3 cellular contexts compared by ENCODE assay signal in the genomic region with DNA sequence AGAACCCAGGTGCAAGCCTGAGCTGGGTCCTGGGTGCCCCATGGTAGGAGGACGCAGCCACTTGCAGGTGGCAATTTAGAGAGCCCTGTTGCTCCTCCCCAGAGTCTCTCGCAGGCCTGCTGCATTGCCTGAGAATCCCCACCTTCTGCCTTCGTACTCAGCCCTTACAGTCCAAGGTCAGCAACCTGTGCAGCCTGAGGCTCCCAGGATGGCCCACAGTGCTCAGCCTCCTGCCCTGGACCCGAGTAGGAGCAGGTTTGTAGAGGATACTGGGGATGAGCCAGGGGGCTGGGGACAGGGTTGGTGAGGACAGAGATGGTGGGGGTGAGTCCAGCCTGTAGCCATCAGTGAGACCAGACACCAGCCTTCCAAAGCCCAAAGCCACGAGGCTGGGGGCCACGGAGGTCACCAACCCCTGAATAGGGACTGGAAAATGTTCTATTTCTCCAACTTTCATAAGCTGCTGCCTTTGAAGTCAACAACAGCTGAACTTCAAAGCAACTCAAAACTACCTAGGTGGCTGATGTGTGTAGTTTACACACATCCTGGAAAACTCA.
TF ChIP-seq lines count a peak whose summit lies in the region.

No MANE protein-coding gene starts in this region.

TF ChIP-seq in SK-N-SH, 30 proteins besides CTCF, POLR2A, EP300 and RAD21 (continued from another document):
- TF ChIP-seq RCOR1 (IDR thresholded peaks at IDR 0.05; ENCODE audit: low read length) = no peak
- TF ChIP-seq ELF1 (IDR thresholded peaks at IDR 0.05) = no peak

TF ChIP-seq in SK-N-SH treated with all-trans-retinoic acid at 6 μM for 48 hours, 23 proteins besides CTCF, POLR2A, EP300 and RAD21 (continued from another document):
- TF ChIP-seq, protein P1, sequence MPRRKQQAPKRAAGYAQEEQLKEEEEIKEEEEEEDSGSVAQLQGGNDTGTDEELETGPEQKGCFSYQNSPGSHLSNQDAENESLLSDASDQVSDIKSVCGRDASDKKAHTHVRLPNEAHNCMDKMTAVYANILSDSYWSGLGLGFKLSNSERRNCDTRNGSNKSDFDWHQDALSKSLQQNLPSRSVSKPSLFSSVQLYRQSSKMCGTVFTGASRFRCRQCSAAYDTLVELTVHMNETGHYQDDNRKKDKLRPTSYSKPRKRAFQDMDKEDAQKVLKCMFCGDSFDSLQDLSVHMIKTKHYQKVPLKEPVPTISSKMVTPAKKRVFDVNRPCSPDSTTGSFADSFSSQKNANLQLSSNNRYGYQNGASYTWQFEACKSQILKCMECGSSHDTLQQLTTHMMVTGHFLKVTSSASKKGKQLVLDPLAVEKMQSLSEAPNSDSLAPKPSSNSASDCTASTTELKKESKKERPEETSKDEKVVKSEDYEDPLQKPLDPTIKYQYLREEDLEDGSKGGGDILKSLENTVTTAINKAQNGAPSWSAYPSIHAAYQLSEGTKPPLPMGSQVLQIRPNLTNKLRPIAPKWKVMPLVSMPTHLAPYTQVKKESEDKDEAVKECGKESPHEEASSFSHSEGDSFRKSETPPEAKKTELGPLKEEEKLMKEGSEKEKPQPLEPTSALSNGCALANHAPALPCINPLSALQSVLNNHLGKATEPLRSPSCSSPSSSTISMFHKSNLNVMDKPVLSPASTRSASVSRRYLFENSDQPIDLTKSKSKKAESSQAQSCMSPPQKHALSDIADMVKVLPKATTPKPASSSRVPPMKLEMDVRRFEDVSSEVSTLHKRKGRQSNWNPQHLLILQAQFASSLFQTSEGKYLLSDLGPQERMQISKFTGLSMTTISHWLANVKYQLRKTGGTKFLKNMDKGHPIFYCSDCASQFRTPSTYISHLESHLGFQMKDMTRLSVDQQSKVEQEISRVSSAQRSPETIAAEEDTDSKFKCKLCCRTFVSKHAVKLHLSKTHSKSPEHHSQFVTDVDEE (CRISPR knock-in tag; IDR thresholded peaks at IDR 0.05) = no peak
- no peak for TF ChIP-seq ZNF8 (CRISPR knock-in tag; IDR thresholded peaks at IDR 0.05)
- no peak for TF ChIP-seq CSDC2 (CRISPR knock-in tag; IDR thresholded peaks at IDR 0.05)
- TF ChIP-seq, protein P2, sequence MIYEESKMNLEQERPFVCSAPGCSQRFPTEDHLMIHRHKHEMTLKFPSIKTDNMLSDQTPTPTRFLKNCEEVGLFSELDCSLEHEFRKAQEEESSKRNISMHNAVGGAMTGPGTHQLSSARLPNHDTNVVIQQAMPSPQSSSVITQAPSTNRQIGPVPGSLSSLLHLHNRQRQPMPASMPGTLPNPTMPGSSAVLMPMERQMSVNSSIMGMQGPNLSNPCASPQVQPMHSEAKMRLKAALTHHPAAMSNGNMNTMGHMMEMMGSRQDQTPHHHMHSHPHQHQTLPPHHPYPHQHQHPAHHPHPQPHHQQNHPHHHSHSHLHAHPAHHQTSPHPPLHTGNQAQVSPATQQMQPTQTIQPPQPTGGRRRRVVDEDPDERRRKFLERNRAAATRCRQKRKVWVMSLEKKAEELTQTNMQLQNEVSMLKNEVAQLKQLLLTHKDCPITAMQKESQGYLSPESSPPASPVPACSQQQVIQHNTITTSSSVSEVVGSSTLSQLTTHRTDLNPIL (CRISPR knock-in tag; IDR thresholded peaks at IDR 0.05; ENCODE audit: low read depth) = no peak
- TF ChIP-seq PPARA (CRISPR knock-in tag; IDR thresholded peaks at IDR 0.05; ENCODE audit: borderline replicate concordance) = no peak

TF ChIP-seq in HepG2, 621 proteins besides CTCF, POLR2A, EP300 and RAD21 (continued from another document and continues in another):
- TF ChIP-seq, protein P3, sequence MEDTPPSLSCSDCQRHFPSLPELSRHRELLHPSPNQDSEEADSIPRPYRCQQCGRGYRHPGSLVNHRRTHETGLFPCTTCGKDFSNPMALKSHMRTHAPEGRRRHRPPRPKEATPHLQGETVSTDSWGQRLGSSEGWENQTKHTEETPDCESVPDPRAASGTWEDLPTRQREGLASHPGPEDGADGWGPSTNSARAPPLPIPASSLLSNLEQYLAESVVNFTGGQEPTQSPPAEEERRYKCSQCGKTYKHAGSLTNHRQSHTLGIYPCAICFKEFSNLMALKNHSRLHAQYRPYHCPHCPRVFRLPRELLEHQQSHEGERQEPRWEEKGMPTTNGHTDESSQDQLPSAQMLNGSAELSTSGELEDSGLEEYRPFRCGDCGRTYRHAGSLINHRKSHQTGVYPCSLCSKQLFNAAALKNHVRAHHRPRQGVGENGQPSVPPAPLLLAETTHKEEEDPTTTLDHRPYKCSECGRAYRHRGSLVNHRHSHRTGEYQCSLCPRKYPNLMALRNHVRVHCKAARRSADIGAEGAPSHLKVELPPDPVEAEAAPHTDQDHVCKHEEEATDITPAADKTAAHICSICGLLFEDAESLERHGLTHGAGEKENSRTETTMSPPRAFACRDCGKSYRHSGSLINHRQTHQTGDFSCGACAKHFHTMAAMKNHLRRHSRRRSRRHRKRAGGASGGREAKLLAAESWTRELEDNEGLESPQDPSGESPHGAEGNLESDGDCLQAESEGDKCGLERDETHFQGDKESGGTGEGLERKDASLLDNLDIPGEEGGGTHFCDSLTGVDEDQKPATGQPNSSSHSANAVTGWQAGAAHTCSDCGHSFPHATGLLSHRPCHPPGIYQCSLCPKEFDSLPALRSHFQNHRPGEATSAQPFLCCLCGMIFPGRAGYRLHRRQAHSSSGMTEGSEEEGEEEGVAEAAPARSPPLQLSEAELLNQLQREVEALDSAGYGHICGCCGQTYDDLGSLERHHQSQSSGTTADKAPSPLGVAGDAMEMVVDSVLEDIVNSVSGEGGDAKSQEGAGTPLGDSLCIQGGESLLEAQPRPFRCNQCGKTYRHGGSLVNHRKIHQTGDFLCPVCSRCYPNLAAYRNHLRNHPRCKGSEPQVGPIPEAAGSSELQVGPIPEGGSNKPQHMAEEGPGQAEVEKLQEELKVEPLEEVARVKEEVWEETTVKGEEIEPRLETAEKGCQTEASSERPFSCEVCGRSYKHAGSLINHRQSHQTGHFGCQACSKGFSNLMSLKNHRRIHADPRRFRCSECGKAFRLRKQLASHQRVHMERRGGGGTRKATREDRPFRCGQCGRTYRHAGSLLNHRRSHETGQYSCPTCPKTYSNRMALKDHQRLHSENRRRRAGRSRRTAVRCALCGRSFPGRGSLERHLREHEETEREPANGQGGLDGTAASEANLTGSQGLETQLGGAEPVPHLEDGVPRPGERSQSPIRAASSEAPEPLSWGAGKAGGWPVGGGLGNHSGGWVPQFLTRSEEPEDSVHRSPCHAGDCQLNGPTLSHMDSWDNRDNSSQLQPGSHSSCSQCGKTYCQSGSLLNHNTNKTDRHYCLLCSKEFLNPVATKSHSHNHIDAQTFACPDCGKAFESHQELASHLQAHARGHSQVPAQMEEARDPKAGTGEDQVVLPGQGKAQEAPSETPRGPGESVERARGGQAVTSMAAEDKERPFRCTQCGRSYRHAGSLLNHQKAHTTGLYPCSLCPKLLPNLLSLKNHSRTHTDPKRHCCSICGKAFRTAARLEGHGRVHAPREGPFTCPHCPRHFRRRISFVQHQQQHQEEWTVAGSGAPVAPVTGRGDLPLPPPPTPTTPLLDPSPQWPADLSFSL (CRISPR knock-in tag; IDR thresholded peaks at IDR 0.05) = peak; percentile 48; the same call in 1 of the 2 replicates
- no peak for TF ChIP-seq LCORL (IDR thresholded peaks at IDR 0.05)
- 0 out of 2 replicates have a peak, but pooled peaks have one; percentile 76 for TF ChIP-seq LCORL (CRISPR knock-in tag; IDR thresholded peaks at IDR 0.05)
- TF ChIP-seq, protein P4, sequence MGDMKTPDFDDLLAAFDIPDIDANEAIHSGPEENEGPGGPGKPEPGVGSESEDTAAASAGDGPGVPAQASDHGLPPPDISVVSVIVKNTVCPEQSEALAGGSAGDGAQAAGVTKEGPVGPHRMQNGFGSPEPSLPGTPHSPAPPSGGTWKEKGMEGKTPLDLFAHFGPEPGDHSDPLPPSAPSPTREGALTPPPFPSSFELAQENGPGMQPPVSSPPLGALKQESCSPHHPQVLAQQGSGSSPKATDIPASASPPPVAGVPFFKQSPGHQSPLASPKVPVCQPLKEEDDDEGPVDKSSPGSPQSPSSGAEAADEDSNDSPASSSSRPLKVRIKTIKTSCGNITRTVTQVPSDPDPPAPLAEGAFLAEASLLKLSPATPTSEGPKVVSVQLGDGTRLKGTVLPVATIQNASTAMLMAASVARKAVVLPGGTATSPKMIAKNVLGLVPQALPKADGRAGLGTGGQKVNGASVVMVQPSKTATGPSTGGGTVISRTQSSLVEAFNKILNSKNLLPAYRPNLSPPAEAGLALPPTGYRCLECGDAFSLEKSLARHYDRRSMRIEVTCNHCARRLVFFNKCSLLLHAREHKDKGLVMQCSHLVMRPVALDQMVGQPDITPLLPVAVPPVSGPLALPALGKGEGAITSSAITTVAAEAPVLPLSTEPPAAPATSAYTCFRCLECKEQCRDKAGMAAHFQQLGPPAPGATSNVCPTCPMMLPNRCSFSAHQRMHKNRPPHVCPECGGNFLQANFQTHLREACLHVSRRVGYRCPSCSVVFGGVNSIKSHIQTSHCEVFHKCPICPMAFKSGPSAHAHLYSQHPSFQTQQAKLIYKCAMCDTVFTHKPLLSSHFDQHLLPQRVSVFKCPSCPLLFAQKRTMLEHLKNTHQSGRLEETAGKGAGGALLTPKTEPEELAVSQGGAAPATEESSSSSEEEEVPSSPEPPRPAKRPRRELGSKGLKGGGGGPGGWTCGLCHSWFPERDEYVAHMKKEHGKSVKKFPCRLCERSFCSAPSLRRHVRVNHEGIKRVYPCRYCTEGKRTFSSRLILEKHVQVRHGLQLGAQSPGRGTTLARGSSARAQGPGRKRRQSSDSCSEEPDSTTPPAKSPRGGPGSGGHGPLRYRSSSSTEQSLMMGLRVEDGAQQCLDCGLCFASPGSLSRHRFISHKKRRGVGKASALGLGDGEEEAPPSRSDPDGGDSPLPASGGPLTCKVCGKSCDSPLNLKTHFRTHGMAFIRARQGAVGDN (CRISPR knock-in tag; IDR thresholded peaks at IDR 0.05) = peak; percentile 66
- TF ChIP-seq, protein P5, sequence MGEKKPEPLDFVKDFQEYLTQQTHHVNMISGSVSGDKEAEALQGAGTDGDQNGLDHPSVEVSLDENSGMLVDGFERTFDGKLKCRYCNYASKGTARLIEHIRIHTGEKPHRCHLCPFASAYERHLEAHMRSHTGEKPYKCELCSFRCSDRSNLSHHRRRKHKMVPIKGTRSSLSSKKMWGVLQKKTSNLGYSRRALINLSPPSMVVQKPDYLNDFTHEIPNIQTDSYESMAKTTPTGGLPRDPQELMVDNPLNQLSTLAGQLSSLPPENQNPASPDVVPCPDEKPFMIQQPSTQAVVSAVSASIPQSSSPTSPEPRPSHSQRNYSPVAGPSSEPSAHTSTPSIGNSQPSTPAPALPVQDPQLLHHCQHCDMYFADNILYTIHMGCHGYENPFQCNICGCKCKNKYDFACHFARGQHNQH (CRISPR knock-in tag; IDR thresholded peaks at IDR 0.05) = 0 out of 2 replicates have a peak, but pooled peaks have one; percentile 23
- peak; percentile 53 for TF ChIP-seq AGO2 (optimal IDR thresholded peaks at IDR 0.05; ENCODE audit: low read depth, low read length)
- TF ChIP-seq SNAI1 (CRISPR knock-in tag; IDR thresholded peaks at IDR 0.05; ENCODE audit: borderline replicate concordance) = no peak
- TF ChIP-seq NR2F6 (IDR thresholded peaks at IDR 0.05) = peak; percentile 68
- peak; percentile 45 for TF ChIP-seq NR2F6 (CRISPR knock-in tag; IDR thresholded peaks at IDR 0.05)
- TF ChIP-seq NR2F1 (CRISPR knock-in tag; IDR thresholded peaks at IDR 0.05) = peak; percentile 24 to 71; a peak in 3 of 4 replicates
- TF ChIP-seq, protein P6, sequence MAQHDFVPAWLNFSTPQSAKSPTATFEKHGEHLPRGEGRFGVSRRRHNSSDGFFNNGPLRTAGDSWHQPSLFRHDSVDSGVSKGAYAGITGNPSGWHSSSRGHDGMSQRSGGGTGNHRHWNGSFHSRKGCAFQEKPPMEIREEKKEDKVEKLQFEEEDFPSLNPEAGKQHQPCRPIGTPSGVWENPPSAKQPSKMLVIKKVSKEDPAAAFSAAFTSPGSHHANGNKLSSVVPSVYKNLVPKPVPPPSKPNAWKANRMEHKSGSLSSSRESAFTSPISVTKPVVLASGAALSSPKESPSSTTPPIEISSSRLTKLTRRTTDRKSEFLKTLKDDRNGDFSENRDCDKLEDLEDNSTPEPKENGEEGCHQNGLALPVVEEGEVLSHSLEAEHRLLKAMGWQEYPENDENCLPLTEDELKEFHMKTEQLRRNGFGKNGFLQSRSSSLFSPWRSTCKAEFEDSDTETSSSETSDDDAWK (CRISPR knock-in tag; IDR thresholded peaks at IDR 0.05) = no peak
- TF ChIP-seq, protein P7, sequence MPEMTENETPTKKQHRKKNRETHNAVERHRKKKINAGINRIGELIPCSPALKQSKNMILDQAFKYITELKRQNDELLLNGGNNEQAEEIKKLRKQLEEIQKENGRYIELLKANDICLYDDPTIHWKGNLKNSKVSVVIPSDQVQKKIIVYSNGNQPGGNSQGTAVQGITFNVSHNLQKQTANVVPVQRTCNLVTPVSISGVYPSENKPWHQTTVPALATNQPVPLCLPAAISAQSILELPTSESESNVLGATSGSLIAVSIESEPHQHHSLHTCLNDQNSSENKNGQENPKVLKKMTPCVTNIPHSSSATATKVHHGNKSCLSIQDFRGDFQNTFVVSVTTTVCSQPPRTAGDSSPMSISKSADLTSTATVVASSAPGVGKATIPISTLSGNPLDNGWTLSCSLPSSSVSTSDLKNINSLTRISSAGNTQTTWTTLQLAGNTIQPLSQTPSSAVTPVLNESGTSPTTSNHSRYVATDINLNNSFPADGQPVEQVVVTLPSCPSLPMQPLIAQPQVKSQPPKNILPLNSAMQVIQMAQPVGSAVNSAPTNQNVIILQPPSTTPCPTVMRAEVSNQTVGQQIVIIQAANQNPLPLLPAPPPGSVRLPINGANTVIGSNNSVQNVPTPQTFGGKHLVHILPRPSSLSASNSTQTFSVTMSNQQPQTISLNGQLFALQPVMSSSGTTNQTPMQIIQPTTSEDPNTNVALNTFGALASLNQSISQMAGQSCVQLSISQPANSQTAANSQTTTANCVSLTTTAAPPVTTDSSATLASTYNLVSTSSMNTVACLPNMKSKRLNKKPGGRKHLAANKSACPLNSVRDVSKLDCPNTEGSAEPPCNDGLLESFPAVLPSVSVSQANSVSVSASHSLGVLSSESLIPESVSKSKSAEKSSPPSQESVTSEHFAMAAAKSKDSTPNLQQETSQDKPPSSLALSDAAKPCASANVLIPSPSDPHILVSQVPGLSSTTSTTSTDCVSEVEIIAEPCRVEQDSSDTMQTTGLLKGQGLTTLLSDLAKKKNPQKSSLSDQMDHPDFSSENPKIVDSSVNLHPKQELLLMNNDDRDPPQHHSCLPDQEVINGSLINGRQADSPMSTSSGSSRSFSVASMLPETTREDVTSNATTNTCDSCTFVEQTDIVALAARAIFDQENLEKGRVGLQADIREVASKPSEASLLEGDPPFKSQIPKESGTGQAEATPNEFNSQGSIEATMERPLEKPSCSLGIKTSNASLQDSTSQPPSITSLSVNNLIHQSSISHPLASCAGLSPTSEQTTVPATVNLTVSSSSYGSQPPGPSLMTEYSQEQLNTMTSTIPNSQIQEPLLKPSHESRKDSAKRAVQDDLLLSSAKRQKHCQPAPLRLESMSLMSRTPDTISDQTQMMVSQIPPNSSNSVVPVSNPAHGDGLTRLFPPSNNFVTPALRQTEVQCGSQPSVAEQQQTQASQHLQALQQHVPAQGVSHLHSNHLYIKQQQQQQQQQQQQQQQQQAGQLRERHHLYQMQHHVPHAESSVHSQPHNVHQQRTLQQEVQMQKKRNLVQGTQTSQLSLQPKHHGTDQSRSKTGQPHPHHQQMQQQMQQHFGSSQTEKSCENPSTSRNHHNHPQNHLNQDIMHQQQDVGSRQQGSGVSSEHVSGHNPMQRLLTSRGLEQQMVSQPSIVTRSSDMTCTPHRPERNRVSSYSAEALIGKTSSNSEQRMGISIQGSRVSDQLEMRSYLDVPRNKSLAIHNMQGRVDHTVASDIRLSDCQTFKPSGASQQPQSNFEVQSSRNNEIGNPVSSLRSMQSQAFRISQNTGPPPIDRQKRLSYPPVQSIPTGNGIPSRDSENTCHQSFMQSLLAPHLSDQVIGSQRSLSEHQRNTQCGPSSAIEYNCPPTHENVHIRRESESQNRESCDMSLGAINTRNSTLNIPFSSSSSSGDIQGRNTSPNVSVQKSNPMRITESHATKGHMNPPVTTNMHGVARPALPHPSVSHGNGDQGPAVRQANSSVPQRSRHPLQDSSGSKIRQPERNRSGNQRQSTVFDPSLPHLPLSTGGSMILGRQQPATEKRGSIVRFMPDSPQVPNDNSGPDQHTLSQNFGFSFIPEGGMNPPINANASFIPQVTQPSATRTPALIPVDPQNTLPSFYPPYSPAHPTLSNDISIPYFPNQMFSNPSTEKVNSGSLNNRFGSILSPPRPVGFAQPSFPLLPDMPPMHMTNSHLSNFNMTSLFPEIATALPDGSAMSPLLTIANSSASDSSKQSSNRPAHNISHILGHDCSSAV (CRISPR knock-in tag; IDR thresholded peaks at IDR 0.05; ENCODE audit: borderline replicate concordance) = no peak
